In genomic region chr7:91749418-91749817, GRCh38 we compare ENCODE assay signal across 11 cellular contexts.
"Had no signal": no experiment of that assay in that cellular context is flagged by ENCODE, and none has a peak within 500 bp of the region (broad histone marks: within the 10 kb centered on the region; RNA-seq: fewer than 3 reads in every experiment).

No MANE protein-coding gene starts in this region.

- H3K27ac Mint-ChIP-seq: GM23338, H9, HFFc6 had no signal

- H3K9ac ChIP-seq: GM23248 had no signal

- H3K4me3 Mint-ChIP-seq: GM23338, H9, HFFc6 had no signal

- H3K4me3 ChIP-seq: GM23248, GM23338, HAP-1 had no signal

- H2AFZ ChIP-seq: GM23248, GM23338 had no signal

- H3K36me3 ChIP-seq: HAP-1 had no signal

- H3K27ac ChIP-seq: GM23248 had no signal

- H3K4me2 ChIP-seq: GM23338 had no signal

- ATAC-seq: GM23338, HCT116 had no signal

- H3K9me3 ChIP-seq: HAP-1 had no signal

- H3K4me1 ChIP-seq: HAP-1 had no signal

- FAIRE-seq: H1, H54 had no signal

- H3K4me1 Mint-ChIP-seq: GM23338, H9 had no signal

- DNase-seq: GM23248, GOT3, H7, H9, HCEC 1CT, HFFc6 had no signal
